Comparison of ENCODE assay signal across 9 cellular contexts in the genomic region with DNA sequence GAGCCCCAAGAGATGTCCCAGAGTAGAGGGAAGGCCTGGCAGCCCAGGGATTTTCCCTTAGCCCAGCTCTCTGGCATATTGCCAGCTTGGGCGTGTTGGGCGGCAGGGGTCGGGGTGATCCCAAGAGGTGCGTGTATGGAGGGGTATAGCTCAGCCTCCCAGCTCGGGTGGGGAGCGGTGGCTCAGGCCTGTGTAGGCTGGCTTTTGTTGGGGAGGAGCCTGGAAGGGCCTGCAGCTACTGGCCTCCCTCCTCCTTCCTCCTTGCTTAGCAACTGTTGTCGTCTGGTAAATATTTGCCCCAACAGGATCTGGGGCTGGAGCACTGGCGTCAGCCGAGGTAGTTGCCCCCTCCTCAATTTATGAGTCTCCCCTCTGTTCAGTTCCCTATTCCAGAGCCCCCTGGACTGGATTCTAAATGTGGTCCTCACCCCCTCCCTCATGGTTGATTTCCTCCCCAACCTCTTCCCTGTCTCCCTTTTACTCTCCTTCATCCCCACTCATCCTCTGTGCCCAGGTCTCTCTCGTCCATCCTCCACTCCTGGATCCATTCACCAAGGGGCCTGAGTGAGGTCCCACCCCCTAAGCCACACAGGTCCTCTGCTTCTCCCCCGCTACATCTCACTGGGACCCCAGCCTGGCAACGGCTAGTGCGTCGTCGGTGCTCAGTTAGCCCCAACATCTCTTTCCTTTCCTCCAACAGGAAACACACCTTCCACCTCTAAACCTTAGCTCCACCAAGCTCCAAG. TPM values are rescaled to one million over a fixed set of nuclear protein-coding genes. Genes with fewer than 3 reads are reported as not detected.
A peak's percentile ranks its signal among the peaks of the same experiment; 100 is the strongest.
DNase-seq lines count a peak whose midpoint lies in the region; ATAC-seq and TF ChIP-seq lines count a peak whose summit lies in the region.
"Had no signal": no experiment of that assay in that cellular context is flagged by ENCODE, and none has a peak within 500 bp of the region (broad histone marks: within the 10 kb centered on the region; RNA-seq: fewer than 3 reads in every experiment).

No MANE protein-coding gene starts in this region.

- peak overlapping the region; percentile 90 for H3K27ac ChIP-seq in adipose tissue (ENCODE audit: low read depth, low read length)
- H3K27ac ChIP-seq in heart right ventricle: peak overlapping the region; percentile 79 to 98 (median 95)

- intact Hi-C loops in heart right ventricle (cut with DNase I) (no loop called here), sciatic nerve (cut with DNase I) (no loop called here)

- H3K4me1 ChIP-seq in heart right ventricle: peaks cover 47 to 85% (median 71%) of the 10 kb centered on the region in 9 donors

- H3K36me3 ChIP-seq in heart right ventricle: no peaks in the 10 kb centered on the region

- H3K27me3 ChIP-seq in heart right ventricle: no peaks in the 10 kb centered on the region

- H3K9me3 ChIP-seq in heart right ventricle: no peaks in the 10 kb centered on the region

- TF ChIP-seq CTCF in heart right ventricle (IDR thresholded peaks at IDR 0.05): no peak

- H3K4me3 ChIP-seq in heart right ventricle: peak overlapping the region in 2 of 10 donors; percentile 5 to 13

- 27 to 39% (median 27%) methylated on average over 15 of the region's 15 CpGs for WGBS in adipose tissue, 3 donors
- 26% methylated on average over 15 of the region's 15 CpGs for WGBS in heart right ventricle, 2 donors

- DNase-seq in activated T-cell treated with anti-CD3 and anti-CD28 coated beads, Interleukin-2, amount 50 U/mL, for 1 hour: peak; percentile 65
- DNase-seq in activated T-cell treated with anti-CD3 and anti-CD28 coated beads for 4 hours (no peak), NCI-H510A (lab: John Stamatoyannopoulos, UW) (peak; percentile 92), heart right ventricle (peak; percentile 76 to 88), sciatic nerve (ENCODE audit: low spot score) (peak; percentile 86)

- ATAC-seq in heart right ventricle (peak; percentile 66 to 80 (median 75)), sciatic nerve (peak; percentile 69), GM21515 (IDR thresholded peaks at IDR 0.05; ENCODE audit: unreplicated experiment) (no peak), GM18861 (IDR thresholded peaks at IDR 0.05; ENCODE audit: unreplicated experiment) (no peak)

RNA-seq across cellular contexts. Expression of gene LMNA, which starts 10.3 kb away (rescaled TPM):
- 100 to 1,000 TPM in 2 of 3 donors, 10 to 100 TPM in 1; 58.6 to 543 (median 239) TPM for polyA plus RNA-seq in adipose tissue
- total RNA-seq in heart right ventricle: 100 to 1,000 TPM; 213 to 554 (median 267) TPM
- 100 to 1,000 TPM; 286 to 356 TPM for polyA plus RNA-seq in heart right ventricle
- total RNA-seq in sciatic nerve: 322 TPM

RNA-seq across cellular contexts. Expression of gene MEX3A, which starts 22.0 kb away (rescaled TPM):
- under 1 TPM; under 0.01 to 0.43 (median 0.26) TPM for polyA plus RNA-seq in adipose tissue
- total RNA-seq in heart right ventricle: under 1 TPM; 0.09 to 0.31 (median 0.19) TPM
- under 1 TPM; 0.17 to 0.29 TPM for polyA plus RNA-seq in heart right ventricle
- 1.2 TPM for total RNA-seq in sciatic nerve

RNA-seq across cellular contexts. Expression of gene RAB25, which starts 43.3 kb away (rescaled TPM):
- polyA plus RNA-seq in adipose tissue (10 to 100 TPM in 2 of 3 donors, under 1 TPM in 1; 0.56 to 58.7 (median 11.8) TPM), heart right ventricle (under 1 TPM in 1 of 2 donors, not detected in 1; 0.17 TPM)
- total RNA-seq in heart right ventricle (under 1 TPM in 1 of 10 donors, not detected in 9; 0.50 TPM), sciatic nerve (not detected)
- total RNA-seq: glomerular endothelial cell had no signal

RNA-seq across cellular contexts. Expression of gene SEMA4A, which starts 49.1 kb away (rescaled TPM):
- 1 to 10 TPM; 2.1 to 9.5 (median 7.4) TPM for polyA plus RNA-seq in adipose tissue
- total RNA-seq in heart right ventricle: 1 to 10 TPM in 9 of 10 donors, under 1 TPM in 1; 0.98 to 6.8 (median 1.8) TPM
- 1 to 10 TPM; 1.1 to 2.0 TPM for polyA plus RNA-seq in heart right ventricle
- total RNA-seq in sciatic nerve: 8.4 TPM

RNA-seq across cellular contexts. Expression of gene LAMTOR2, which starts 49.7 kb away (rescaled TPM):
- polyA plus RNA-seq in adipose tissue (100 to 1,000 TPM; 113 to 133 (median 116) TPM), heart right ventricle (100 to 1,000 TPM in 1 of 2 donors, 10 to 100 TPM in 1; 94.3 to 105 TPM)
- total RNA-seq in heart right ventricle (10 to 100 TPM; 49.4 to 64.9 (median 59.6) TPM), sciatic nerve (35.8 TPM)

Comparison
In these comparisons a context has a peak if more than half of its experiments do, and no peak if none do; other contexts are left out.
1. ATAC-seq: peak in heart right ventricle (8 of 8) and sciatic nerve (single experiment); none in GM21515 (single experiment) and GM18861 (single experiment).